Comparison of ENCODE assay signal across 1 cellular context in the genomic region with DNA sequence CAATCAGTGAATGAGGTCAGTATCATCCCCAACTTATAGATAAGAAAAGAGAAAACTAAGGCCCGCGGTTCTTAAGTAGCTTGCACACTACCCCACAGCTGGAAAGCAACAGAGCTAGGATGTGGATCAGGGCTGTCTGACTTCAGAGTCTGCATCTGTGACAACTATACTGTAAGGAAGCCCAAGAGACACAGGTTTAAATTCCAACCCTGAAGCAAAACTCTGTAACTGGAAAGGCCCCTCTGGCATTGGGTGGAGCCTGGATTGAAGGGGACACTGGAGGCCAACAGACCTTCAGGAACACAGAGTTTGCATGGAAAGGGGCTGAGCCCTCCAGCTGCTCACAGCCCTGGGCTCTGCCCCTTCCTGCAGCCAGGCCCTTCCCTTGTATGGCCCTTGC.
TF ChIP-seq lines count a peak whose summit lies in the region.

No MANE protein-coding gene starts in this region.

TF ChIP-seq in IMR-90, 13 proteins besides CTCF, POLR2A, EP300 and RAD21:
- TF ChIP-seq SMC3 (IDR thresholded peaks at IDR 0.05; ENCODE audit: low read depth, low read length) (no peak), FOS (IDR thresholded peaks at IDR 0.05; ENCODE audit: low read depth, low read length) (no peak), MAZ (IDR thresholded peaks at IDR 0.05; ENCODE audit: borderline replicate concordance, low read depth, low read length) (no peak), CHD1 (IDR thresholded peaks at IDR 0.05; ENCODE audit: low read depth, low read length) (no peak), ELK1 (IDR thresholded peaks at IDR 0.05; ENCODE audit: borderline replicate concordance, low read depth, low read length) (no peak), CEBPB (IDR thresholded peaks at IDR 0.05; ENCODE audit: low read depth, low read length) (no peak), RFX5 (IDR thresholded peaks at IDR 0.05; ENCODE audit: low read depth, low read length) (no peak), RCOR1 (IDR thresholded peaks at IDR 0.05; ENCODE audit: insufficient replicate concordance, low read length) (no peak), MAFK (IDR thresholded peaks at IDR 0.05; ENCODE audit: low read depth, low read length) (no peak), NFE2L2 (IDR thresholded peaks at IDR 0.05; ENCODE audit: low read depth, low read length) (no peak), MXI1 (IDR thresholded peaks at IDR 0.05; ENCODE audit: borderline replicate concordance, low read depth, low read length) (no peak), BHLHE40 (IDR thresholded peaks at IDR 0.05; ENCODE audit: low read depth, low read length) (no peak)
- TF ChIP-seq, protein P1, sequence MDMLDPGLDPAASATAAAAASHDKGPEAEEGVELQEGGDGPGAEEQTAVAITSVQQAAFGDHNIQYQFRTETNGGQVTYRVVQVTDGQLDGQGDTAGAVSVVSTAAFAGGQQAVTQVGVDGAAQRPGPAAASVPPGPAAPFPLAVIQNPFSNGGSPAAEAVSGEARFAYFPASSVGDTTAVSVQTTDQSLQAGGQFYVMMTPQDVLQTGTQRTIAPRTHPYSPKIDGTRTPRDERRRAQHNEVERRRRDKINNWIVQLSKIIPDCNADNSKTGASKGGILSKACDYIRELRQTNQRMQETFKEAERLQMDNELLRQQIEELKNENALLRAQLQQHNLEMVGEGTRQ (IDR thresholded peaks at IDR 0.05; ENCODE audit: low read depth, low read length) = no peak
